In the genomic region with DNA sequence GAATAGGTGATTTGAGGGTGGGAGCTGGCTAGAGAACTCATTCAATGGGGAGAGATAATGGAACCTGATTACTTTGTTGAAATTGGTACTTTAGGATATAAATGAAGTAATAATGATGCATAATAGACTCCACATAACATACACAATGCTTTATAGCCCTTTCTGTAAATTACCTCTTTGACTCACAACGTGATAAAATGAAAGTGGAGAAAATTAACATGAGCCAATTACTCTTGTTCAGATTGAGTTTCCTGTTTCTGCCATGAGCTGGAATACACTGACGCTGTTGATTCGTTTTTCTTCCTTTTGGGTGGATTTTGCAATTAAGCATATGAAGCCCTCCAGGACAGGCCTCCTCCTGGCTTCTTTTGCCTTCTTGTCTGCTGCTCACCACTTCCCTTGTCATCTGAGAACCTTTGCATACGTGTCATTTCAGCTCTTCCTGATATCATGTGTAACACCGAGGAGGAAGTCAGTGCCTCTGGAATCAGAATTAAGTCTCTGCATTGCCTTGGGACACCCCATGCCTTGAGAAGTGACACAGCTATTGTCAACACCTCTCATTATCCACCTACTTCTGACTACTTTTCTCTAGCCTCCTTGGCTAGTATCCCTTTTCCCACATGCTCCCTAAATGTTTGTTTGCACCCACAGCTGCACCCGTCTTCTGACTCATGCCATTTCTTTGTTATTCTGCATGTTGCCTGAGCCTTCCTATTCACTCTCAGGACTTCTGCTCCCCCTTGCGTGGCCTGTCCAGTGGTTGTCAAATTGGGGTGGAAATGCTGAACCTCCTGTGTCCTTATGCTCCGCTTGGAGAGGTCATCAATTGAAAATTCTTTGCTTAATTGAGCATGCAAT, we compare ENCODE assay signal across 9 cellular contexts.
DNase-seq lines count a peak whose midpoint lies in the region; ATAC-seq and TF ChIP-seq lines count a peak whose summit lies in the region.
"Had no signal": no experiment of that assay in that cellular context is flagged by ENCODE, and none has a peak within 500 bp of the region (broad histone marks: within the 10 kb centered on the region; RNA-seq: fewer than 3 reads in every experiment).

No MANE protein-coding gene starts in this region.

- intact Hi-C loops in ovary (cut with DNase I) = loop anchor here in 1 of 4 donors (10.0 kb wide), 1 partner anchor 134 kb away; a partner anchor contains a TSS

- peaks cover 35% of the 10 kb centered on the region for H3K4me1 ChIP-seq in ovary (ENCODE audit: insufficient read depth)

- no peaks in the 10 kb centered on the region for H3K36me3 ChIP-seq in ovary

- DNase-seq in DMS153 (lab: John Stamatoyannopoulos, UW) (peak; percentile 10), DMS153 treated with DMSO at 0.1 percent for 48 hours (lab: John Stamatoyannopoulos, UW; ENCODE audit: unreplicated experiment) (no peak), RPMI7951 (ENCODE audit: low read depth) (peak; percentile 74), glomerular visceral epithelial cell (ENCODE audit: extremely low spot score) (peak; percentile 40), substantia nigra (lab: John Stamatoyannopoulos, UW) (peak in 8 of 49 donors; percentile 20 to 78 (median 56)), ovary (no peak)
- no peak for DNase-seq in activated CD4-positive, CD25-positive, alpha-beta regulatory T cell (lab: John Stamatoyannopoulos, UW)

- peak overlapping the region; percentile 96 for H3K27ac ChIP-seq in substantia nigra (ENCODE audit: low read depth, low read length, poor library complexity, severe bottlenecking)
- no peak overlapping the region for H3K27ac ChIP-seq in ovary
- H3K27ac ChIP-seq: 22Rv1 had no signal

- H3K4me3 ChIP-seq in ovary = no peak overlapping the region

- TF ChIP-seq EP300 in ovary (IDR thresholded peaks at IDR 0.05) = no peak

- no peaks in the 10 kb centered on the region for H3K27me3 ChIP-seq in ovary

- no peaks in the 10 kb centered on the region for H3K9me3 ChIP-seq in ovary

- TF ChIP-seq POLR2A in ovary (IDR thresholded peaks at IDR 0.05) = no peak

- 50 to 61% (median 59%) methylated on average over 8 of the region's 8 CpGs for WGBS in ovary, 3 donors

- no peak for TF ChIP-seq CTCF in ovary (IDR thresholded peaks at IDR 0.05)

- no peak for ATAC-seq in GM21619 (IDR thresholded peaks at IDR 0.05; ENCODE audit: unreplicated experiment)

Comparison
In these comparisons a context has a peak if more than half of its experiments do, and no peak if none do; other contexts are left out.
1. DNase-seq: peak in DMS153 (single experiment), RPMI7951 (single experiment) and glomerular visceral epithelial cell (single experiment); none in DMS153 treated with DMSO at 0.1 percent for 48 hours (single experiment), ovary (0 of 5) and activated CD4-positive, CD25-positive, alpha-beta regulatory T cell (0 of 4).